ENCODE assay signal across 8 cellular contexts in genomic region chr6:36027501-36028087, GRCh38. TPM values are rescaled to one million over a fixed set of nuclear protein-coding genes. Genes with fewer than 3 reads are reported as not detected.
DNase-seq lines count a peak whose midpoint lies in the region; ATAC-seq and TF ChIP-seq lines count a peak whose summit lies in the region.

Gene MAPK14, plus strand, starts transcription at chr6:36027808. Its CDS starts 350 bp downstream, at chr6:36028158.

- TF ChIP-seq EP300 in Ishikawa (IDR thresholded peaks at IDR 0.05; ENCODE audit: borderline replicate concordance), result peak; percentile 15; the same call in 1 of the 2 replicates

- H3K9me3 ChIP-seq in mononuclear cell (ENCODE audit: low read depth, low read length), result no peaks in the 10 kb centered on the region

- peaks cover 52% of the 10 kb centered on the region for H3K4me1 ChIP-seq in mononuclear cell (ENCODE audit: insufficient read depth, low read length)

- peak; percentile 81 for ATAC-seq in GM21576 (IDR thresholded peaks at IDR 0.05; ENCODE audit: unreplicated experiment)

- peaks cover 5% of the 10 kb centered on the region for H3K27me3 ChIP-seq in mononuclear cell (ENCODE audit: insufficient read depth, low read length)

- DNase-seq in DMS53 (lab: John Stamatoyannopoulos, UW) (peak; percentile 100), OCI-M2 (lab: John Stamatoyannopoulos, UW; ENCODE audit: unreplicated experiment) (peak; percentile 97), activated T-cell treated with anti-CD3 and anti-CD28 coated beads for 4 hours (peak; percentile 98), epidermal melanocyte (ENCODE audit: insufficient read length, low spot score) (peak; percentile 98)
- DNase-seq in stimulated activated CD8-positive, alpha-beta memory T cell treated with anti-CD3 and anti-CD28 coated beads, Interleukin-4, amount 100 ng/mL, for 1 hour (ENCODE audit: low read depth in 2 of 2, low spot score in 1 of 2), result peak; percentile 91 to 96

- peak; percentile 89 for TF ChIP-seq RAD21 in Ishikawa (IDR thresholded peaks at IDR 0.05; ENCODE audit: low read depth)

- H3K4me3 ChIP-seq in mononuclear cell (ENCODE audit: low read length), result peak within 1 kb of the TSS; percentile 99

TF ChIP-seq in Ishikawa, 13 proteins besides CTCF, POLR2A, EP300 and RAD21:
- TF ChIP-seq YY1 (IDR thresholded peaks at IDR 0.05; ENCODE audit: low read depth) (peak; percentile 80), CEBPB (IDR thresholded peaks at IDR 0.05) (no peak), EGR1 (IDR thresholded peaks at IDR 0.05) (no peak), MAX (IDR thresholded peaks at IDR 0.05) (peak; percentile 86), FOXM1 (IDR thresholded peaks at IDR 0.05; ENCODE audit: borderline replicate concordance, low read depth) (no peak), ZBTB7A (IDR thresholded peaks at IDR 0.05; ENCODE audit: low read depth) (no peak), NFIC (IDR thresholded peaks at IDR 0.05) (no peak), CREB1 (IDR thresholded peaks at IDR 0.05; ENCODE audit: low read depth) (no peak), TAF1 (IDR thresholded peaks at IDR 0.05; ENCODE audit: low read depth) (peak; percentile 78; the same call in 1 of the 2 replicates), TCF12 (IDR thresholded peaks at IDR 0.05; ENCODE audit: low read depth) (peak; percentile 23; the same call in 1 of the 2 replicates), TEAD4 (IDR thresholded peaks at IDR 0.05) (peak; percentile 61)
- TF ChIP-seq, protein P1, sequence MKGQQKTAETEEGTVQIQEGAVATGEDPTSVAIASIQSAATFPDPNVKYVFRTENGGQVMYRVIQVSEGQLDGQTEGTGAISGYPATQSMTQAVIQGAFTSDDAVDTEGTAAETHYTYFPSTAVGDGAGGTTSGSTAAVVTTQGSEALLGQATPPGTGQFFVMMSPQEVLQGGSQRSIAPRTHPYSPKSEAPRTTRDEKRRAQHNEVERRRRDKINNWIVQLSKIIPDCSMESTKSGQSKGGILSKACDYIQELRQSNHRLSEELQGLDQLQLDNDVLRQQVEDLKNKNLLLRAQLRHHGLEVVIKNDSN (IDR thresholded peaks at IDR 0.05), result 0 out of 2 replicates have a peak, but pooled peaks have one; percentile 2
- TF ChIP-seq, protein P2, sequence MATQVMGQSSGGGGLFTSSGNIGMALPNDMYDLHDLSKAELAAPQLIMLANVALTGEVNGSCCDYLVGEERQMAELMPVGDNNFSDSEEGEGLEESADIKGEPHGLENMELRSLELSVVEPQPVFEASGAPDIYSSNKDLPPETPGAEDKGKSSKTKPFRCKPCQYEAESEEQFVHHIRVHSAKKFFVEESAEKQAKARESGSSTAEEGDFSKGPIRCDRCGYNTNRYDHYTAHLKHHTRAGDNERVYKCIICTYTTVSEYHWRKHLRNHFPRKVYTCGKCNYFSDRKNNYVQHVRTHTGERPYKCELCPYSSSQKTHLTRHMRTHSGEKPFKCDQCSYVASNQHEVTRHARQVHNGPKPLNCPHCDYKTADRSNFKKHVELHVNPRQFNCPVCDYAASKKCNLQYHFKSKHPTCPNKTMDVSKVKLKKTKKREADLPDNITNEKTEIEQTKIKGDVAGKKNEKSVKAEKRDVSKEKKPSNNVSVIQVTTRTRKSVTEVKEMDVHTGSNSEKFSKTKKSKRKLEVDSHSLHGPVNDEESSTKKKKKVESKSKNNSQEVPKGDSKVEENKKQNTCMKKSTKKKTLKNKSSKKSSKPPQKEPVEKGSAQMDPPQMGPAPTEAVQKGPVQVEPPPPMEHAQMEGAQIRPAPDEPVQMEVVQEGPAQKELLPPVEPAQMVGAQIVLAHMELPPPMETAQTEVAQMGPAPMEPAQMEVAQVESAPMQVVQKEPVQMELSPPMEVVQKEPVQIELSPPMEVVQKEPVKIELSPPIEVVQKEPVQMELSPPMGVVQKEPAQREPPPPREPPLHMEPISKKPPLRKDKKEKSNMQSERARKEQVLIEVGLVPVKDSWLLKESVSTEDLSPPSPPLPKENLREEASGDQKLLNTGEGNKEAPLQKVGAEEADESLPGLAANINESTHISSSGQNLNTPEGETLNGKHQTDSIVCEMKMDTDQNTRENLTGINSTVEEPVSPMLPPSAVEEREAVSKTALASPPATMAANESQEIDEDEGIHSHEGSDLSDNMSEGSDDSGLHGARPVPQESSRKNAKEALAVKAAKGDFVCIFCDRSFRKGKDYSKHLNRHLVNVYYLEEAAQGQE (IDR thresholded peaks at IDR 0.05; ENCODE audit: low read depth), result no peak

RNA-seq across cellular contexts. Expression of gene MAPK14, which starts in this region (rescaled TPM):
- 86.9 TPM for total RNA-seq in mononuclear cell

Comparison
In these comparisons a context has a peak if more than half of its experiments do, and no peak if none do; other contexts are left out.
1. Peak in every context shown above with its lines: DNase-seq, ATAC-seq and H3K4me3 ChIP-seq.